Comparison of ENCODE assay signal across 23 cellular contexts in the genomic region with DNA sequence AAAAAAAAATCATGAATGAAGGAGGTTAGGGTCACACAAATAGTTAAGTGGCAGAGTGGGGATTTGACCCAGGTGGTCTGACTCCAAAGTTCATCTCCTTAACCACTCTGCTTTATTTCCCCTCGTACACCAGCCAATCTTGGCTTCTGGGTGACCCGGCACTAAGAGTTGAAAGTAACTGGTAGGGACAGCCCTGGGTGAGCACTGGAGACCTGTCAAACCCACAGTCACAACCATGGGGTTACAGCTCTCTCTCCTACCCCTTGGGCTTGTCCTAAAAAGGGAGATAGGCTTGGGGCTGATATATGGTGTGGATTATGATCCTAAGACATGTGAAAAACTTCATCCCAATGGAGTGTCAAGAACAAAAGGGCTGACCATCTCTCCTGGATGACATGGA. TPM values are rescaled to one million over a fixed set of nuclear protein-coding genes. Genes with fewer than 3 reads are reported as not detected.
DNase-seq lines count a peak whose midpoint lies in the region; ATAC-seq and TF ChIP-seq lines count a peak whose summit lies in the region.
"Had no signal": no experiment of that assay in that cellular context is flagged by ENCODE, and none has a peak within 500 bp of the region (broad histone marks: within the 10 kb centered on the region; RNA-seq: fewer than 3 reads in every experiment).

No MANE protein-coding gene starts in this region.

- H3K14ac ChIP-seq in IMR-90 (replicated peaks; ENCODE audit: low read depth, low read length) = peak overlapping the region; percentile 71; the same call in 1 of the 2 replicates

- H3K56ac ChIP-seq in IMR-90 (ENCODE audit: extremely low read depth, insufficient read depth, low read length) = no peak overlapping the region

- H3K4me3 ChIP-seq in IMR-90 (ENCODE audit: insufficient read depth, low read depth, low read length) = no peak overlapping the region
- no peak overlapping the region for H3K4me3 ChIP-seq in testis
- no peak overlapping the region for H3K4me3 ChIP-seq in dorsolateral prefrontal cortex
- H3K4me3 ChIP-seq: GM23338, SJCRH30 had no signal

- H4K91ac ChIP-seq in IMR-90 (ENCODE audit: insufficient read depth, low read depth, low read length) = peak overlapping the region; percentile 45; the same call in 1 of the 2 replicates

- peak overlapping the region; percentile 61; the same call in 1 of the 2 replicates for H2BK20ac ChIP-seq in IMR-90 (ENCODE audit: low read depth, low read length)

- no peaks in the 10 kb centered on the region for H3K36me3 Mint-ChIP-seq in neural crest cell (ENCODE audit: low read depth)

- dilution Hi-C loops in IMR-90 (cut with HindIII; ENCODE audit: low sequenced_read_pairs, unreplicated experiment) = no loop called here

- TF ChIP-seq POLR2A in IMR-90 (IDR thresholded peaks at IDR 0.05; ENCODE audit: low read depth, low read length) (no peak), testis (IDR thresholded peaks at IDR 0.05) (no peak)

- peak overlapping the region; percentile 9; the same call in 1 of the 2 replicates for H4K5ac ChIP-seq in IMR-90 (ENCODE audit: low read depth, low read length)

- peaks cover 33% of the 10 kb centered on the region for H3K4me1 ChIP-seq in IMR-90 (ENCODE audit: control insufficient read depth, insufficient read depth, low read length)
- peaks cover 37% of the 10 kb centered on the region for H3K4me1 ChIP-seq in testis

- H3K9ac ChIP-seq in IMR-90 (ENCODE audit: low read depth, low read length) = no peak overlapping the region

- ATAC-seq in IMR-90 (ENCODE audit: low read depth) = no peak
- no peak for ATAC-seq in GM18517 (IDR thresholded peaks at IDR 0.05; ENCODE audit: unreplicated experiment)
- ATAC-seq: activated CD8-positive, alpha-beta T cell treated with anti-CD3 and anti-CD28 coated beads, Interleukin-2, amount 10 ng/mL, durations not matched to agents 7 days and 5 days; GM23338 had no signal

- no peak for DNase-seq in IMR-90
- DNase-seq in dermis blood vessel endothelial cell = peak; percentile 1
- no peak for DNase-seq in neural crest cell (ENCODE audit: low read depth, low spot score)
- no peak for DNase-seq in testis
- DNase-seq in NCI-H510A (lab: John Stamatoyannopoulos, UW) = no peak
- no peak for DNase-seq in activated CD4-positive, alpha-beta T cell treated with anti-CD3 and anti-CD28 coated beads, Interleukin-2, amount 50 U/mL, for 1 hour
- DNase-seq in dorsolateral prefrontal cortex = no peak
- DNase-seq: activated B cell treated with CpG ODN at 0.5 μM for 24 hours; activated CD8-positive, alpha-beta T cell treated with anti-CD3 and anti-CD28 coated beads, Interleukin-2, amount 10 ng/mL, durations not matched to agents 7 days and 5 days; activated naive CD4-positive, alpha-beta T cell treated with anti-CD3 and anti-CD28 coated beads, Interleukin-2, amount 50 U/mL, for 16 hours; activated T-cell treated with anti-CD3 and anti-CD28 coated beads, Interleukin-2, amount 50 U/mL, for 48 hours; CD4-positive, alpha-beta T cell; DMS79 treated with DMSO at 0.1 percent for 48 hours; islet precursor cell; NCI-H1092 treated with DMSO at 0.1 percent for 48 hours; NCI-H2171; nucleus accumbens; SJCRH30; stimulated activated CD4-positive, alpha-beta T cell treated with anti-CD3 and anti-CD28 coated beads, Interleukin-4, amount 100 ng/mL, for 1 hour; substantia nigra had no signal

- intact Hi-C loops in IMR-90 (cut with micrococcal nuclease) = no loop called here
- intact Hi-C loops in testis (cut with DNase I; ENCODE audit: low total_unique reads) = loop anchor here (10.0 kb wide), 1 partner anchor 53 kb away; no protein-coding TSS in a partner anchor
- intact Hi-C loops in dorsolateral prefrontal cortex (cut with DNase I) = no loop called here

- peak overlapping the region; percentile 69 for H2BK120ac ChIP-seq in IMR-90 (ENCODE audit: low read depth, low read length)

- H2AK5ac ChIP-seq in IMR-90 (ENCODE audit: low read depth, low read length) = peak overlapping the region; percentile 64

- no TSS peak for BruUV-seq in IMR-90 (replicated peaks; lab: Mats Ljungman, UMichigan)

- no peak overlapping the region for H3K4me3 Mint-ChIP-seq in neural crest cell
- H3K4me3 Mint-ChIP-seq: activated B cell treated with CpG ODN at 0.5 μM for 24 hours; activated CD8-positive, alpha-beta T cell treated with anti-CD3 and anti-CD28 coated beads, Interleukin-2, amount 10 ng/mL, durations not matched to agents 7 days and 5 days; CD4-positive, alpha-beta T cell; GM23338; T-helper 2 cell treated with Interferon-gamma antibody and Interleukin-4, amounts not matched to agents 5 μg/mL and 100 μg/mL, for 36 hours had no signal

- H3K9me1 ChIP-seq in IMR-90 (ENCODE audit: insufficient read depth, low read length) = peaks cover 27% of the 10 kb centered on the region

- peak overlapping the region; percentile 9 for H2BK5ac ChIP-seq in IMR-90 (ENCODE audit: low read depth, low read length, poor library complexity, severe bottlenecking)

- no peak overlapping the region for H2AFZ ChIP-seq in IMR-90 (replicated peaks; ENCODE audit: low read length, poor library complexity)
- H2AFZ ChIP-seq: GM23338 had no signal

- POLR2A ChIA-PET in IMR-90 (lab: Charles Lee; ENCODE audit: unreplicated experiment) = no interaction called here

- H3K36me3 ChIP-seq in IMR-90 (ENCODE audit: control insufficient read depth, insufficient read depth, low read length) = no peaks in the 10 kb centered on the region; the same call in 1 of the 2 replicates
- no peaks in the 10 kb centered on the region for H3K36me3 ChIP-seq in testis (ENCODE audit: low read depth, missing control alignments)
- H3K36me3 ChIP-seq: SJCRH30 had no signal

- peak overlapping the region; percentile 68 for H3K4ac ChIP-seq in IMR-90 (ENCODE audit: low read depth, low read length)

- no peaks in the 10 kb centered on the region for H3K9me3 ChIP-seq in IMR-90 (ENCODE audit: control insufficient read depth, insufficient read depth, low read length)
- no peaks in the 10 kb centered on the region for H3K9me3 ChIP-seq in testis
- H3K9me3 ChIP-seq: SJCRH30 had no signal

- in situ Hi-C loops in IMR-90 (cut with MboI; ENCODE audit: low sequenced_read_pairs) = no loop called here

- no peak overlapping the region for H3K4me2 ChIP-seq in IMR-90 (ENCODE audit: low read depth, low read length)
- H3K4me2 ChIP-seq: GM23338 had no signal

- no peak overlapping the region for H2AK9ac ChIP-seq in IMR-90 (replicated peaks; ENCODE audit: low read depth, low read length, poor library complexity)

- WGBS in IMR-90 (ENCODE audit: extremely low coverage in 2 of 2, insufficient read length in 1 of 2), 2 experiments = no CpG with 5 or more reads among the region's 2 CpGs
- 69 to 72% methylated on average over 2 of the region's 2 CpGs for WGBS in testis, 2 donors

- H3K23ac ChIP-seq in IMR-90 (ENCODE audit: low read depth, low read length) = peak overlapping the region; percentile 37; the same call in 1 of the 2 replicates

- H3K9me3 Mint-ChIP-seq in neural crest cell = no peaks in the 10 kb centered on the region
- H3K9me3 Mint-ChIP-seq: activated B cell treated with CpG ODN at 0.5 μM for 24 hours; CD4-positive, alpha-beta T cell; GM23338; T-helper 2 cell treated with Interferon-gamma antibody and Interleukin-4, amounts not matched to agents 5 μg/mL and 100 μg/mL, for 36 hours had no signal

- no peaks in the 10 kb centered on the region for H3K27me3 Mint-ChIP-seq in neural crest cell (ENCODE audit: low read depth)
- H3K27me3 Mint-ChIP-seq: activated B cell treated with CpG ODN at 0.5 μM for 24 hours had no signal

- TF ChIP-seq CTCF in IMR-90 (conservative IDR thresholded peaks at IDR 0.05; ENCODE audit: low read depth, low read length) (no peak), neural crest cell (conservative IDR thresholded peaks at IDR 0.05) (no peak), testis (IDR thresholded peaks at IDR 0.05) (no peak), dorsolateral prefrontal cortex (IDR thresholded peaks at IDR 0.05 in 54 of 56, conservative IDR thresholded peaks at IDR 0.05 in 2 of 56; ENCODE audit: low read depth in 1 of 56, partially characterized antibody in 56 of 56) (no peak)

- H4K20me1 ChIP-seq in IMR-90 (ENCODE audit: insufficient read depth, low read length) = peaks cover 21% of the 10 kb centered on the region; the same call in 1 of the 2 replicates

- CTCF ChIA-PET in IMR-90 (lab: Yijun Ruan, JAX) = no interaction called here

- H3K27ac ChIP-seq in IMR-90 (ENCODE audit: insufficient read depth, low read length) (no peak overlapping the region), testis (peak overlapping the region; percentile 59 to 96), dorsolateral prefrontal cortex (peak overlapping the region in 18 of 59 donors; percentile 13 to 64 (median 42))
- H3K27ac ChIP-seq: SJCRH30 had no signal

- peaks cover 32% of the 10 kb centered on the region for H3K4me1 Mint-ChIP-seq in neural crest cell
- H3K4me1 Mint-ChIP-seq: activated B cell treated with CpG ODN at 0.5 μM for 24 hours had no signal

- no peak for TF ChIP-seq RAD21 in IMR-90 (IDR thresholded peaks at IDR 0.05; ENCODE audit: low read length)

- H4K8ac ChIP-seq in IMR-90 (ENCODE audit: low read depth in 2 of 2, low read length in 2 of 2) = peak overlapping the region in 1 of 2 experiments; percentile 47; a peak in 1 of 4 replicates

- H2BK15ac ChIP-seq in IMR-90 (ENCODE audit: low read depth, low read length) = 0 out of 3 replicates have a peak overlapping the region, but pooled peaks have one; percentile 34

- peak overlapping the region; percentile 74 for H3K18ac ChIP-seq in IMR-90 (ENCODE audit: low read depth, low read length)

- peaks cover 23 to 74% of the 10 kb centered on the region in 2 experiments for H3K79me1 ChIP-seq in IMR-90 (ENCODE audit: low read depth in 1 of 2, low read length in 2 of 2)

- no peaks in the 10 kb centered on the region for H3K27me3 ChIP-seq in IMR-90 (ENCODE audit: control insufficient read depth, insufficient read depth, low read length)
- no peaks in the 10 kb centered on the region for H3K27me3 ChIP-seq in testis
- H3K27me3 ChIP-seq in dorsolateral prefrontal cortex = no peaks in the 10 kb centered on the region
- H3K27me3 ChIP-seq: SJCRH30 had no signal

- peak overlapping the region; percentile 12 for H3K27ac Mint-ChIP-seq in neural crest cell (ENCODE audit: unreplicated experiment)
- H3K27ac Mint-ChIP-seq: activated B cell treated with CpG ODN at 0.5 μM for 24 hours; activated CD8-positive, alpha-beta T cell treated with anti-CD3 and anti-CD28 coated beads, Interleukin-2, amount 10 ng/mL, durations not matched to agents 7 days and 5 days; CD4-positive, alpha-beta T cell; GM23338; T-helper 2 cell treated with Interferon-gamma antibody and Interleukin-4, amounts not matched to agents 5 μg/mL and 100 μg/mL, for 36 hours had no signal

TF ChIP-seq in IMR-90, 13 proteins besides CTCF, POLR2A, EP300 and RAD21 (continues in another document):
- TF ChIP-seq MAZ (IDR thresholded peaks at IDR 0.05; ENCODE audit: borderline replicate concordance, low read depth, low read length) = no peak

RNA-seq across cellular contexts. Expression of a gene that starts 12.5 kb away (rescaled TPM):
- total RNA-seq in IMR-90 (2012; rRNA removed) (33.2 and 34.2 TPM in 2 replicates), dermis blood vessel endothelial cell (1,318 and 2,129 TPM in 2 replicates), neural crest cell (0.55 and 0.82 TPM in 2 replicates), testis (100 to 1,000 TPM; 451 to 817 TPM), dorsolateral prefrontal cortex (100 to 1,000 TPM in 81 of 120 experiments, 10 to 100 TPM in 39; 55.7 to 267 (median 113) TPM)
- polyA plus RNA-seq in IMR-90 (2012; rRNA removed) (267 and 338 TPM in 2 replicates), testis (ENCODE audit: insufficient read depth, low read depth, low replicate concordance) (531 TPM)
- polyA plus RNA-seq in IMR-90 (2012; cell fraction: cytosol; rRNA removed) = 354 and 595 TPM in 2 replicates
- polyA plus RNA-seq in IMR-90 (2012; cell fraction: nucleus; rRNA removed; ENCODE audit: low replicate concordance) = 197 and 320 TPM in 2 replicates
- total RNA-seq: activated B cell treated with CpG ODN at 0.5 μM for 24 hours; activated CD8-positive, alpha-beta T cell treated with anti-CD3 and anti-CD28 coated beads, Interleukin-2, amount 10 ng/mL, durations not matched to agents 7 days and 5 days had no signal

Comparison
In these comparisons a context has a peak if more than half of its experiments do, and no peak if none do; other contexts are left out.
1. RNA of a gene that starts 12.5 kb away (total RNA-seq): 1,318 to 2,129 TPM in dermis blood vessel endothelial cell, 451 to 817 TPM in testis, 55.7 to 267 TPM in dorsolateral prefrontal cortex and 33.2 to 34.2 TPM in IMR-90; 0.55 to 0.82 TPM in neural crest cell; every median in the first group is over 10 times any median in the second.